Comparison of ENCODE assay signal across 8 cellular contexts in genomic region chr7:35695628-35695888, GRCh38. TPM values are rescaled to one million over a fixed set of nuclear protein-coding genes. Genes with fewer than 3 reads are reported as not detected.
DNase-seq lines count a peak whose midpoint lies in the region; ATAC-seq and TF ChIP-seq lines count a peak whose summit lies in the region.

No MANE protein-coding gene starts in this region.

- H3K27me3 Mint-ChIP-seq in CD4-positive, CD25-positive, alpha-beta regulatory T cell: no peaks in the 10 kb centered on the region

- no peaks in the 10 kb centered on the region for H3K27me3 ChIP-seq in CD4-positive, CD25-positive, alpha-beta regulatory T cell (ENCODE audit: control insufficient read depth, insufficient read depth, low read length)
- H3K27me3 ChIP-seq in HUES6 (ENCODE audit: control insufficient read depth, insufficient read depth, low read length): no peaks in the 10 kb centered on the region

- H3K9ac ChIP-seq in HUES6 (ENCODE audit: low read length): peak overlapping the region; percentile 94

- no peaks in the 10 kb centered on the region for H3K36me3 ChIP-seq in CD4-positive, CD25-positive, alpha-beta regulatory T cell (ENCODE audit: control insufficient read depth, insufficient read depth, low read length)
- H3K36me3 ChIP-seq in HUES6 (ENCODE audit: control insufficient read depth, insufficient read depth, low read length): no peaks in the 10 kb centered on the region

- H3K4me1 ChIP-seq in CD4-positive, CD25-positive, alpha-beta regulatory T cell (ENCODE audit: control insufficient read depth, insufficient read depth, low read length, poor library complexity, severe bottlenecking): peaks cover 41% of the 10 kb centered on the region
- H3K4me1 ChIP-seq in HUES6 (ENCODE audit: control insufficient read depth, insufficient read depth, low read length): peaks cover 25% of the 10 kb centered on the region

- peak in 1 of 3 donors; percentile 51 for DNase-seq in CD4-positive, CD25-positive, alpha-beta regulatory T cell
- no peak for DNase-seq in activated naive CD4-positive, alpha-beta T cell treated with anti-CD3 and anti-CD28 coated beads, Interleukin-2, amount 50 U/mL, for 72 hours (ENCODE audit: low spot score in 2 of 2)
- peak; percentile 45 for DNase-seq in kidney tubule cell (ENCODE audit: low spot score)
- no peak for DNase-seq in GM10248 (ENCODE audit: extremely low spot score)

- no peaks in the 10 kb centered on the region for H3K9me3 ChIP-seq in CD4-positive, CD25-positive, alpha-beta regulatory T cell (ENCODE audit: control insufficient read depth in 2 of 2, low read length in 2 of 2)
- no peaks in the 10 kb centered on the region for H3K9me3 ChIP-seq in HUES6 (ENCODE audit: control insufficient read depth, insufficient read depth, low read depth, low read length)

- peak overlapping the region; percentile 97 to 99 (median 97) for H3K27ac Mint-ChIP-seq in CD4-positive, CD25-positive, alpha-beta regulatory T cell
- peak overlapping the region; percentile 97 to 98 for H3K27ac Mint-ChIP-seq in activated naive CD4-positive, alpha-beta T cell treated with anti-CD3 and anti-CD28 coated beads, Interleukin-2, amount 50 U/mL, for 72 hours

- CTCF ChIA-PET in GM10248 (lab: Yijun Ruan, JAX): interaction anchor here (0.8 to 28.5 kb wide), 13 partner anchors 8 to 212 kb away, joined by 3 to 334 read pairs (median 5); no protein-coding TSS in a partner anchor

- H3K27ac ChIP-seq in CD4-positive, CD25-positive, alpha-beta regulatory T cell (ENCODE audit: insufficient read depth, low read length, poor library complexity, severe bottlenecking): peak overlapping the region; percentile 93
- H3K27ac ChIP-seq in HUES6 (ENCODE audit: low read depth, low read length): peak overlapping the region; percentile 81
- H3K27ac ChIP-seq in temporal lobe (ENCODE audit: low read depth, low read length): peak overlapping the region; percentile 86

- POLR2A ChIA-PET in GM10248 (lab: Yijun Ruan, JAX): interaction anchor here (0.8 kb wide), 1 partner anchor 105 kb away, joined by 3 read pairs; the partner anchor contains the start of gene SEPTIN7

- peak overlapping the region; percentile 97 to 99 (median 98) for H3K4me3 Mint-ChIP-seq in CD4-positive, CD25-positive, alpha-beta regulatory T cell

- no peak for ATAC-seq in CD4-positive, CD25-positive, alpha-beta regulatory T cell (ENCODE audit: low read depth in 2 of 2)
- ATAC-seq in activated naive CD4-positive, alpha-beta T cell treated with anti-CD3 and anti-CD28 coated beads, Interleukin-2, amount 50 U/mL, for 72 hours: peak; percentile 8 to 56
- ATAC-seq in GM18907 (IDR thresholded peaks at IDR 0.05; ENCODE audit: unreplicated experiment) (no peak), HG03159 (IDR thresholded peaks at IDR 0.05; ENCODE audit: unreplicated experiment) (no peak)

- H3K4me3 ChIP-seq in CD4-positive, CD25-positive, alpha-beta regulatory T cell (ENCODE audit: low read depth, low read length): peak overlapping the region; percentile 87
- peak overlapping the region; percentile 90 for H3K4me3 ChIP-seq in HUES6 (ENCODE audit: low read depth, low read length)

- H3K4me1 Mint-ChIP-seq in CD4-positive, CD25-positive, alpha-beta regulatory T cell: peaks cover 27 to 44% (median 34%) of the 10 kb centered on the region in 4 donors

- H3K36me3 Mint-ChIP-seq in CD4-positive, CD25-positive, alpha-beta regulatory T cell: peaks cover 4% of the 10 kb centered on the region
- H3K36me3 Mint-ChIP-seq in activated naive CD4-positive, alpha-beta T cell treated with anti-CD3 and anti-CD28 coated beads, Interleukin-2, amount 50 U/mL, for 72 hours: peaks cover 30 to 32% of the 10 kb centered on the region in 2 donors

- no peak for TF ChIP-seq CTCF in GM10248 (IDR thresholded peaks at IDR 0.05; ENCODE audit: control extremely low read depth, extremely low read depth, low read depth, missing control alignments)

- H3K9me3 Mint-ChIP-seq in CD4-positive, CD25-positive, alpha-beta regulatory T cell: no peaks in the 10 kb centered on the region
- peaks cover 5 to 7% of the 10 kb centered on the region in 2 donors for H3K9me3 Mint-ChIP-seq in activated naive CD4-positive, alpha-beta T cell treated with anti-CD3 and anti-CD28 coated beads, Interleukin-2, amount 50 U/mL, for 72 hours

RNA-seq across cellular contexts. Expression of gene HERPUD2, which starts 0.6 kb away (rescaled TPM):
- 113 TPM for total RNA-seq in CD4-positive, CD25-positive, alpha-beta regulatory T cell
- 10 to 100 TPM; 75.2 to 81.3 (median 79.7) TPM for polyA plus RNA-seq in CD4-positive, CD25-positive, alpha-beta regulatory T cell
- total RNA-seq in activated naive CD4-positive, alpha-beta T cell treated with anti-CD3 and anti-CD28 coated beads, Interleukin-2, amount 50 U/mL, for 72 hours: 10 to 100 TPM; 21.9 to 22.3 TPM
- 16.7 TPM for total RNA-seq in temporal lobe

Comparison
In these comparisons a context has a peak if more than half of its experiments do, and no peak if none do; other contexts are left out.
1. ATAC-seq: peak in activated naive CD4-positive, alpha-beta T cell treated with anti-CD3 and anti-CD28 coated beads, Interleukin-2, amount 50 U/mL, for 72 hours (2 of 2); none in CD4-positive, CD25-positive, alpha-beta regulatory T cell (0 of 2), GM18907 (single experiment) and HG03159 (single experiment).
2. Peak in every context shown above with its lines, with median percentiles within 50 percentile points of each other: H3K27ac ChIP-seq.